ENCODE assay signal across 9 cellular contexts in the genomic region with DNA sequence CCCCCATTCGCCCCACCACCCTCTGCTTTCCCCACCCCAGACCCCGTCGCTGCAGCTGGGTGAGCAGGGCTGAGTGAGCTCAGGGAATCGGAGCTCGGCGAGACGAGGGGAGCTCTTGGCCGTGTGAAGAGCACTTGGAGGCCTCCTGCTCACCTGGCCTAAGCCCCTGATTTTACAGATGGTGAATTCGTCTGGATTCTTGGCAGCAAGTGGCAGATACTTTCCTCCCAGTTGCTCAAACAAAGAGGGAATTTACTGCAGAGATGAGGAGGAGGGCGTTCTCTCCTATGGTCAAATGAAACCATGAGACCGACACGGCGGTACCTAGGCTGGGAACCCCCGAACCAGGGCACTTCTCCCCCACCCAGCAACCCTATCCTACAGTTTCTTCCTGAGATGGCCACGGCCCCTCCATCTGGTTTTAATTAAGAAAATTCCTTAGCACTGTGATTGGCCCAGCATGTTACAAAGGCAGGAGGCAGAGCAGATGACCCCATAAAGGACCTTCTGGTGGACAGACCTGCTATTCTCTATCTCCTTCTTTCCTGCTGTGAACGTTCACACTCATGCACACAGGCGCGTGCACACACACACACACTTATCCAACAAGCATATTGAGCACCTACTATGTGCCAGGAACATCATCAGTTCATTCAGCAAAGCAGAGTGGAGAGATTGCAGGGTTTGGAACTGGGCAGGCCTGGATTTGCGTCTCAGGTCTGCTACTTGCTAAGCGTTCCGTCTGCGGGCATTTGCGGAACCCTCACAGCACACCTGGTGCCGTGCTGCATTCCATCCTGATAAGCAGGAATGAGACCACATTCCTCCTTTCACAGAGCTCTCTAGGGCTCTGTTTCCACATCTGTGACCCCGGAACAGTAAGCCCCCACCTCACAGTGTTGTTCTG.
DNase-seq lines count a peak whose midpoint lies in the region; TF ChIP-seq lines count a peak whose summit lies in the region.
"Had no signal": no experiment of that assay in that cellular context is flagged by ENCODE, and none has a peak within 500 bp of the region (broad histone marks: within the 10 kb centered on the region; RNA-seq: fewer than 3 reads in every experiment).

No MANE protein-coding gene starts in this region.

- TF ChIP-seq CTCF in H9 (conservative IDR thresholded peaks at IDR 0.05) (no peak), hepatocyte (IDR thresholded peaks at IDR 0.05; ENCODE audit: poor library complexity) (no peak), sigmoid colon (IDR thresholded peaks at IDR 0.05) (no peak)

- no peaks in the 10 kb centered on the region for H3K4me1 ChIP-seq in H9 (ENCODE audit: insufficient read depth, low read length)
- H3K4me1 ChIP-seq in hepatocyte (ENCODE audit: insufficient read depth), result peaks cover 20% of the 10 kb centered on the region
- H3K4me1 ChIP-seq in sigmoid colon, result peaks cover 0 to 46% (median 28%) of the 10 kb centered on the region in 4 donors

- H3K27me3 Mint-ChIP-seq in H9 (ENCODE audit: low read depth), result peaks cover 4% of the 10 kb centered on the region
- H3K27me3 Mint-ChIP-seq: naive thymus-derived CD8-positive, alpha-beta T cell had no signal

- H3K27ac ChIP-seq in H9 (ENCODE audit: insufficient read length, low read depth, low read length), result no peak overlapping the region
- peak overlapping the region; percentile 87 for H3K27ac ChIP-seq in hepatocyte
- H3K27ac ChIP-seq in sigmoid colon, result peak overlapping the region; percentile 53 to 77 (median 68)

- intact Hi-C loops in sigmoid colon (cut with DNase I), result loop anchor here (5.0 kb wide), 2 partner anchors 66 to 106 kb away; no protein-coding TSS in a partner anchor

- no peaks in the 10 kb centered on the region for H3K27me3 ChIP-seq in H9 (ENCODE audit: insufficient read depth, low read length)
- no peaks in the 10 kb centered on the region for H3K27me3 ChIP-seq in hepatocyte
- no peaks in the 10 kb centered on the region for H3K27me3 ChIP-seq in sigmoid colon

- peak; percentile 57 for DNase-seq in H9
- DNase-seq in amniotic stem cell (lab: John Stamatoyannopoulos, UW), result peak; percentile 24
- DNase-seq in hepatocyte (ENCODE audit: low spot score), result peak; percentile 49
- no peak for DNase-seq in sigmoid colon
- no peak for DNase-seq in HT-29 (ENCODE audit: low spot score)
- no peak for DNase-seq in HK-2 (ENCODE audit: unreplicated experiment)
- no peak for DNase-seq in COR-L47 (lab: John Stamatoyannopoulos, UW)
- no peak for DNase-seq in superior temporal gyrus (ENCODE audit: extremely low spot score)
- DNase-seq: naive thymus-derived CD8-positive, alpha-beta T cell had no signal

- no peak overlapping the region for H3T11ph ChIP-seq in H9 (ENCODE audit: low read length)

- H3K79me2 ChIP-seq in H9 (ENCODE audit: insufficient read depth, low read length) (no peaks in the 10 kb centered on the region), hepatocyte (no peaks in the 10 kb centered on the region)

- H2BK20ac ChIP-seq in H9 (ENCODE audit: low read depth, low read length, poor library complexity, severe bottlenecking), result no peak overlapping the region

- TF ChIP-seq POLR2A in sigmoid colon (IDR thresholded peaks at IDR 0.05), result no peak

- no peak overlapping the region for H2BK120ac ChIP-seq in H9 (ENCODE audit: low read depth, low read length, poor library complexity, severe bottlenecking)

- no peaks in the 10 kb centered on the region for H3K9me3 Mint-ChIP-seq in H9
- H3K9me3 Mint-ChIP-seq: naive thymus-derived CD8-positive, alpha-beta T cell had no signal

- no peak overlapping the region for H3K18ac ChIP-seq in H9 (ENCODE audit: insufficient read length, low read depth, low read length)

- H3K36me3 ChIP-seq in hepatocyte (replicated peaks; ENCODE audit: insufficient read depth, low read depth) (no peaks in the 10 kb centered on the region), sigmoid colon (no peaks in the 10 kb centered on the region)

- H4K20me1 ChIP-seq in H9 (ENCODE audit: control insufficient read depth, insufficient read depth, insufficient read length) (no peaks in the 10 kb centered on the region), hepatocyte (ENCODE audit: insufficient read depth, poor library complexity, severe bottlenecking) (no peaks in the 10 kb centered on the region)

- H2AFZ ChIP-seq in H9 (ENCODE audit: low read length) (no peak overlapping the region), hepatocyte (no peak overlapping the region)

- no peaks in the 10 kb centered on the region for H3K9me2 ChIP-seq in hepatocyte (replicated peaks; ENCODE audit: insufficient read depth)

- H3K23ac ChIP-seq in H9 (ENCODE audit: insufficient read length, low read depth, low read length), result no peak overlapping the region

- no CpG with 5 or more reads among the region's 25 CpGs for WGBS in H9 (ENCODE audit: extremely low coverage, insufficient read length, low lambda C conversion rate)
- WGBS in hepatocyte (ENCODE audit: low lambda C conversion rate, missing lambda C conversion rate), result 46% methylated on average over 25 of the region's 25 CpGs
- WGBS in sigmoid colon, 2 donors, result 81 to 83% methylated on average over 25 of the region's 25 CpGs

- H2BK12ac ChIP-seq in H9 (ENCODE audit: insufficient read length, low read depth, low read length), result no peak overlapping the region

- H3K56ac ChIP-seq in H9 (ENCODE audit: insufficient read length, low read depth, low read length), result no peak overlapping the region

- no peak overlapping the region for H2BK15ac ChIP-seq in H9 (ENCODE audit: low read depth, low read length)

- H3K27ac Mint-ChIP-seq in H9, result no peak overlapping the region; a peak in 1 of 7 replicates

- H3K14ac ChIP-seq in H9 (ENCODE audit: insufficient read depth, low read length), result no peak overlapping the region

- H3K4me3 Mint-ChIP-seq in H9, result peak overlapping the region in 1 of 2 experiments; percentile 7; a peak in 1 of 5 replicates
- H3K4me3 Mint-ChIP-seq: naive thymus-derived CD8-positive, alpha-beta T cell had no signal

- H2BK5ac ChIP-seq in H9 (ENCODE audit: insufficient read length, low read length), result no peak overlapping the region

- H3K4me3 ChIP-seq in hepatocyte (no peak overlapping the region), sigmoid colon (no peak overlapping the region)

- H2AK5ac ChIP-seq in H9 (ENCODE audit: insufficient read length, low read length), result no peak overlapping the region

- H3K9ac ChIP-seq in H9 (ENCODE audit: extremely low read depth, insufficient read length, low read length), result no peak overlapping the region

- H3K9me3 ChIP-seq in H9 (ENCODE audit: control insufficient read depth, low read depth, low read length), result no peaks in the 10 kb centered on the region
- H3K9me3 ChIP-seq in hepatocyte (ENCODE audit: low read depth), result no peaks in the 10 kb centered on the region
- no peaks in the 10 kb centered on the region for H3K9me3 ChIP-seq in sigmoid colon

- H4K8ac ChIP-seq in H9 (replicated peaks; ENCODE audit: insufficient read length, low read depth, low read length), result no peak overlapping the region

- H4K5ac ChIP-seq in H9 (ENCODE audit: insufficient read length, low read depth, low read length), result no peak overlapping the region

- no peak overlapping the region for H3K4ac ChIP-seq in H9 (ENCODE audit: low read depth, low read length)

- no peak for TF ChIP-seq EP300 in sigmoid colon (IDR thresholded peaks at IDR 0.05)

- H4K91ac ChIP-seq in H9 (ENCODE audit: insufficient read length, low read depth, low read length), result no peak overlapping the region

- H3K23me2 ChIP-seq in H9 (ENCODE audit: insufficient read length, low read depth, low read length, poor library complexity, severe bottlenecking), result no peaks in the 10 kb centered on the region

- peaks cover 9 to 15% of the 10 kb centered on the region in 2 experiments for H3K4me1 Mint-ChIP-seq in H9

- no peak overlapping the region for H3K4me2 ChIP-seq in H9 (ENCODE audit: insufficient read depth, insufficient read length, low read length)
- peak overlapping the region; percentile 41 for H3K4me2 ChIP-seq in hepatocyte

- no peaks in the 10 kb centered on the region for H3K79me1 ChIP-seq in H9 (ENCODE audit: insufficient read depth, low read depth, low read length, poor library complexity, severe bottlenecking)

- no peaks in the 10 kb centered on the region for H3K36me3 Mint-ChIP-seq in H9 (ENCODE audit: insufficient read depth in 1 of 3, low read depth in 3 of 3)

Comparison
In these comparisons a context has a peak if more than half of its experiments do, and no peak if none do; other contexts are left out.
1. DNase-seq: peak in H9 (single experiment), amniotic stem cell (single experiment) and hepatocyte (single experiment); none in sigmoid colon (single experiment), HT-29 (single experiment), HK-2 (single experiment), COR-L47 (single experiment) and superior temporal gyrus (single experiment).